ENCODE assay signal across 10 cellular contexts in the genomic region with DNA sequence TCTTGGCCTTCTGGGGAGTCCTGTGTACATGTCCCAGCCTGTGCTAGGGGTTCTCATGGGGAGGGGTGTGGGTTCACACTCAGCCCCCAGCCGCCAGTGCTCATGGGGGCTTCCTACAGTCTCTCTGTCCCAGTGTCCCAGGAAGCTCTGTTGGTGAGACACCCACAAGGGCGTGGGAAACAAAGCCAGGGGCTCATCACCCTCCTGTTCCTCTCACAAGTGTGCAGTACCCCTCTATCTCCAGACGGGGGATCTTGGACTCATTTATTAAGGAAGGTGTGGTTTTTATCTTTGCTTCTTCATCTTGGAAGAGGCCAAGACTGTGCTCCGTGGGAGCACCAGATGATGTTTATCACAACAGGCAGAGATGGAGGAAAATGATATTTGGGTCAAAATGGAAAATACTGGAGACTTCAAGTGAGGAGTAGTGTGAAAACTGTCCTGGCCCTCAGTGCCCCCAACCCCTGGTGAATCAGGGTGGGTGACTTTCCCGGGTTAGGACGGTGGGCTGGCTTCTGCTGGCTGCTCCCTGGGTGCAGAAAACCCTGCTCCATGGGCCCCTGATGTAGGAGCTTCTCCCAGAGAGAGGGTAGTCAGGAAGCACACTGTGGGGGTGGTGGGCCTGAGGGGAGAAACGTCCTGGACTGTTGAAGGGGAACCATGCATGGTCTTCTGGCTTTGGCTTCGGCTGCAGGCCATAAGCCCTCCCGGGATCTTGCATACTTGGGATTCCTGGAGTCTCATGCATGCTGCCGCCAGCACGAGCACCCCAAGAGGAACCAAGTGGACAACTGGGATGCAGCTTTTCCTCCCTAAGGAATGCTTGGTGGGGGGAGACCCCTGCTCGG. TPM values are rescaled to one million over a fixed set of nuclear protein-coding genes. Genes with fewer than 3 reads are reported as not detected.
DNase-seq lines count a peak whose midpoint lies in the region; ATAC-seq and TF ChIP-seq lines count a peak whose summit lies in the region.
"Had no signal": no experiment of that assay in that cellular context is flagged by ENCODE, and none has a peak within 500 bp of the region (broad histone marks: within the 10 kb centered on the region; RNA-seq: fewer than 3 reads in every experiment).

No MANE protein-coding gene starts in this region.

- DNase-seq in NCI-H2227 (lab: John Stamatoyannopoulos, UW; ENCODE audit: unreplicated experiment), result peak; percentile 4
- DNase-seq in NCI-H2227 treated with DMSO at 0.1 percent for 48 hours (lab: John Stamatoyannopoulos, UW), result no peak
- peak; percentile 64 for DNase-seq in M059J (ENCODE audit: low read depth)
- DNase-seq in choroid plexus epithelial cell (ENCODE audit: low read depth), result peak; percentile 75
- DNase-seq in retina, result peak; percentile 20
- no peak for DNase-seq in OCI-M2 (lab: John Stamatoyannopoulos, UW; ENCODE audit: unreplicated experiment)
- DNase-seq in activated T-helper 1 cell treated with anti-CD3 and anti-CD28 coated beads, Interleukin-12 subunit alpha, Interleukin-12 subunit beta, Interleukin-2, Interleukin-4 antibody, amounts not matched to agents 30 ng/mL and 10 ng/mL and 1 ng/mL, durations not matched to agents 14 hours and 24 hours and 36 hours (ENCODE audit: low spot score), result no peak

- intact Hi-C loops in activated T-helper 1 cell treated with anti-CD3 and anti-CD28 coated beads, Interleukin-12 subunit alpha, Interleukin-12 subunit beta, Interleukin-2, Interleukin-4 antibody, amounts not matched to agents 30 ng/mL and 10 ng/mL and 1 ng/mL, durations not matched to agents 14 hours and 24 hours and 36 hours (cut with micrococcal nuclease), result no loop called here

- TF ChIP-seq CTCF in choroid plexus epithelial cell (conservative IDR thresholded peaks at IDR 0.05; ENCODE audit: low read depth, low read length), result peak; percentile 74

- peaks cover 21% of the 10 kb centered on the region for H3K27me3 Mint-ChIP-seq in activated T-helper 1 cell treated with anti-CD3 and anti-CD28 coated beads, Interleukin-12 subunit alpha, Interleukin-12 subunit beta, Interleukin-2, Interleukin-4 antibody, amounts not matched to agents 30 ng/mL and 10 ng/mL and 1 ng/mL, durations not matched to agents 14 hours and 24 hours and 36 hours (ENCODE audit: insufficient read depth)

- no peaks in the 10 kb centered on the region for H3K4me1 Mint-ChIP-seq in activated T-helper 1 cell treated with anti-CD3 and anti-CD28 coated beads, Interleukin-12 subunit alpha, Interleukin-12 subunit beta, Interleukin-2, Interleukin-4 antibody, amounts not matched to agents 30 ng/mL and 10 ng/mL and 1 ng/mL, durations not matched to agents 14 hours and 24 hours and 36 hours (ENCODE audit: low read depth)

- no peak for ATAC-seq in HG02588 (IDR thresholded peaks at IDR 0.05; ENCODE audit: unreplicated experiment)

- no peak overlapping the region for H3K4me3 ChIP-seq in choroid plexus epithelial cell (ENCODE audit: low read depth, low read length)
- H3K4me3 ChIP-seq: skin epidermis had no signal

- H3K36me3 Mint-ChIP-seq in activated T-helper 1 cell treated with anti-CD3 and anti-CD28 coated beads, Interleukin-12 subunit alpha, Interleukin-12 subunit beta, Interleukin-2, Interleukin-4 antibody, amounts not matched to agents 30 ng/mL and 10 ng/mL and 1 ng/mL, durations not matched to agents 14 hours and 24 hours and 36 hours (ENCODE audit: low read depth), result no peaks in the 10 kb centered on the region
- H3K36me3 Mint-ChIP-seq: IgD-negative memory B cell had no signal

- H3K27ac Mint-ChIP-seq in activated T-helper 1 cell treated with anti-CD3 and anti-CD28 coated beads, Interleukin-12 subunit alpha, Interleukin-12 subunit beta, Interleukin-2, Interleukin-4 antibody, amounts not matched to agents 30 ng/mL and 10 ng/mL and 1 ng/mL, durations not matched to agents 14 hours and 24 hours and 36 hours, result no peak overlapping the region
- H3K27ac Mint-ChIP-seq: IgD-negative memory B cell had no signal

- no peak overlapping the region for H3K4me3 Mint-ChIP-seq in activated T-helper 1 cell treated with anti-CD3 and anti-CD28 coated beads, Interleukin-12 subunit alpha, Interleukin-12 subunit beta, Interleukin-2, Interleukin-4 antibody, amounts not matched to agents 30 ng/mL and 10 ng/mL and 1 ng/mL, durations not matched to agents 14 hours and 24 hours and 36 hours

- no peaks in the 10 kb centered on the region for H3K9me3 Mint-ChIP-seq in activated T-helper 1 cell treated with anti-CD3 and anti-CD28 coated beads, Interleukin-12 subunit alpha, Interleukin-12 subunit beta, Interleukin-2, Interleukin-4 antibody, amounts not matched to agents 30 ng/mL and 10 ng/mL and 1 ng/mL, durations not matched to agents 14 hours and 24 hours and 36 hours

RNA-seq across cellular contexts. Expression of gene TMEM171, which starts 15.3 kb away (rescaled TPM):
- 0.64 and 2.1 TPM in 2 replicates for total RNA-seq in M059J (2014; rRNA removed; shearing (Covaris generic))
- not detected in 2 replicates for total RNA-seq in activated T-helper 1 cell treated with anti-CD3 and anti-CD28 coated beads, Interleukin-12 subunit alpha, Interleukin-12 subunit beta, Interleukin-2, Interleukin-4 antibody, amounts not matched to agents 30 ng/mL and 10 ng/mL and 1 ng/mL, durations not matched to agents 14 hours and 24 hours and 36 hours

RNA-seq across cellular contexts. Expression of gene TMEM174, which starts 37.3 kb away (rescaled TPM):
- total RNA-seq in M059J (2014; rRNA removed; shearing (Covaris generic)), result not detected in 2 replicates
- not detected in 2 replicates for total RNA-seq in activated T-helper 1 cell treated with anti-CD3 and anti-CD28 coated beads, Interleukin-12 subunit alpha, Interleukin-12 subunit beta, Interleukin-2, Interleukin-4 antibody, amounts not matched to agents 30 ng/mL and 10 ng/mL and 1 ng/mL, durations not matched to agents 14 hours and 24 hours and 36 hours

Comparison
In these comparisons a context has a peak if more than half of its experiments do, and no peak if none do; other contexts are left out.
1. DNase-seq: peak in NCI-H2227 (single experiment), M059J (single experiment), choroid plexus epithelial cell (single experiment) and retina (single experiment); none in NCI-H2227 treated with DMSO at 0.1 percent for 48 hours (single experiment), OCI-M2 (single experiment) and activated T-helper 1 cell treated with anti-CD3 and anti-CD28 coated beads, Interleukin-12 subunit alpha, Interleukin-12 subunit beta, Interleukin-2, Interleukin-4 antibody, amounts not matched to agents 30 ng/mL and 10 ng/mL and 1 ng/mL, durations not matched to agents 14 hours and 24 hours and 36 hours (single experiment).